Comparison of ENCODE assay signal across 24 cellular contexts in genomic region chr15:100175406-100176114, GRCh38.
"Had no signal": no experiment of that assay in that cellular context is flagged by ENCODE, and none has a peak within 500 bp of the region (broad histone marks: within the 10 kb centered on the region; RNA-seq: fewer than 3 reads in every experiment).

No MANE protein-coding gene starts in this region.

- H3K27me3 Mint-ChIP-seq: activated CD4-positive, alpha-beta memory T cell treated with anti-CD3 and anti-CD28 coated beads for 36 hours; activated CD4-positive, alpha-beta T cell treated with anti-CD3 and anti-CD28 coated beads for 36 hours; T-cell had no signal

- H3K36me3 ChIP-seq: gastrocnemius medialis, heart right ventricle, upper lobe of left lung had no signal

- ATAC-seq: activated CD4-positive, alpha-beta T cell treated with anti-CD3 and anti-CD28 coated beads for 36 hours; activated T-cell treated with anti-CD3 and anti-CD28 coated beads, Interleukin-2, amount 50 U/mL, for 4 hours; gastrocnemius medialis; heart right ventricle; left colon; SK-N-SH treated with all-trans-retinoic acid at 6 μM for 48 hours; T-cell; WTC11 had no signal

- H3K27ac Mint-ChIP-seq: activated CD4-positive, alpha-beta memory T cell treated with anti-CD3 and anti-CD28 coated beads for 36 hours; activated CD4-positive, alpha-beta T cell treated with anti-CD3 and anti-CD28 coated beads for 36 hours; activated naive CD4-positive, alpha-beta T cell treated with anti-CD3 and anti-CD28 coated beads for 36 hours; brain; immature natural killer cell; nephron progenitor cell; T-cell; WTC11 had no signal

- H3K27me3 ChIP-seq: dorsolateral prefrontal cortex, gastrocnemius medialis, heart right ventricle, upper lobe of left lung had no signal

- DNase-seq: activated CD4-positive, alpha-beta memory T cell treated with anti-CD3 and anti-CD28 coated beads for 36 hours; activated CD4-positive, alpha-beta T cell treated with anti-CD3 and anti-CD28 coated beads for 36 hours; activated naive CD4-positive, alpha-beta T cell treated with anti-CD3 and anti-CD28 coated beads for 36 hours; activated T-cell treated with anti-CD3 and anti-CD28 coated beads, Interleukin-2, amount 50 U/mL, for 4 hours; caudate nucleus; dorsolateral prefrontal cortex; gastrocnemius medialis; heart right ventricle; immature natural killer cell; left colon; midbrain; nephron progenitor cell; nucleus accumbens; retina; stimulated activated CD4-positive, alpha-beta T cell treated with anti-CD3 and anti-CD28 coated beads, Interleukin-12 subunit alpha, Interleukin-12 subunit beta, amount 100 ng/mL, for 4 hours; stimulated activated CD4-positive, alpha-beta T cell treated with anti-CD3 and anti-CD28 coated beads, Interleukin-1b, Interleukin-23, amount 100 ng/mL, for 48 hours; stimulated activated CD8-positive, alpha-beta memory T cell treated with anti-CD3 and anti-CD28 coated beads, Interleukin-4, amount 100 ng/mL, for 48 hours; stimulated activated naive CD4-positive, alpha-beta T cell; T-cell; upper lobe of left lung had no signal

- H3K4me3 ChIP-seq: dorsolateral prefrontal cortex, gastrocnemius medialis, heart right ventricle, lung, upper lobe of left lung had no signal

- H3K9me3 ChIP-seq: gastrocnemius medialis had no signal

- H3K27ac ChIP-seq: dorsolateral prefrontal cortex, heart right ventricle, upper lobe of left lung had no signal

- H3K4me1 ChIP-seq: heart right ventricle, upper lobe of left lung had no signal

- H3K4me1 Mint-ChIP-seq: brain had no signal

- H3K36me3 Mint-ChIP-seq: brain, immature natural killer cell, WTC11 had no signal

- H3K4me3 Mint-ChIP-seq: activated CD4-positive, alpha-beta memory T cell treated with anti-CD3 and anti-CD28 coated beads for 36 hours; activated CD4-positive, alpha-beta T cell treated with anti-CD3 and anti-CD28 coated beads for 36 hours; activated naive CD4-positive, alpha-beta T cell treated with anti-CD3 and anti-CD28 coated beads for 36 hours; activated T-cell treated with anti-CD3 and anti-CD28 coated beads, Interleukin-2, amount 50 U/mL, for 4 hours; brain; immature natural killer cell; nephron progenitor cell; T-cell; WTC11 had no signal
